8 cellular contexts compared by ENCODE assay signal in genomic region chr14:22545842-22546721, GRCh38. TPM values are rescaled to one million over a fixed set of nuclear protein-coding genes. Genes with fewer than 3 reads are reported as not detected.
A peak's percentile ranks its signal among the peaks of the same experiment; 100 is the strongest.
DNase-seq lines count a peak whose midpoint lies in the region; ATAC-seq and TF ChIP-seq lines count a peak whose summit lies in the region.

No MANE protein-coding gene starts in this region.

- no peaks in the 10 kb centered on the region for H3K36me3 ChIP-seq in adipocyte (ENCODE audit: control insufficient read depth, insufficient read depth, low read length, severe bottlenecking)
- no peaks in the 10 kb centered on the region for H3K36me3 ChIP-seq in thoracic aorta
- no peaks in the 10 kb centered on the region for H3K36me3 ChIP-seq in HAP-1 (replicated peaks)

- H3K4me1 Mint-ChIP-seq in activated CD4-positive, alpha-beta T cell treated with anti-CD3 and anti-CD28 coated beads, Interleukin-2, amount 10 ng/mL, durations not matched to agents 24 days and 14 days = peaks cover 92% of the 10 kb centered on the region

- no peaks in the 10 kb centered on the region for H3K9me3 Mint-ChIP-seq in activated CD4-positive, alpha-beta T cell treated with anti-CD3 and anti-CD28 coated beads, Interleukin-2, amount 10 ng/mL, durations not matched to agents 24 days and 14 days

- H3K4me1 ChIP-seq in adipocyte (ENCODE audit: control insufficient read depth, insufficient read depth, low read length) (peaks cover 12% of the 10 kb centered on the region), thoracic aorta (ENCODE audit: control insufficient read depth in 1 of 2, low read depth in 2 of 2) (peaks cover 0 to 14% of the 10 kb centered on the region in 2 donors), HAP-1 (no peaks in the 10 kb centered on the region)

- H3K27me3 ChIP-seq in adipocyte (replicated peaks; ENCODE audit: control insufficient read depth, insufficient read depth, low read length) (no peaks in the 10 kb centered on the region), thoracic aorta (replicated peaks; ENCODE audit: insufficient read depth) (no peaks in the 10 kb centered on the region), HAP-1 (ENCODE audit: low read depth) (no peaks in the 10 kb centered on the region)

- TF ChIP-seq CTCF in thoracic aorta (IDR thresholded peaks at IDR 0.05) = no peak

- H3K4me3 Mint-ChIP-seq in activated CD4-positive, alpha-beta T cell treated with anti-CD3 and anti-CD28 coated beads, Interleukin-2, amount 10 ng/mL, durations not matched to agents 24 days and 14 days = peak overlapping the region; percentile 84

- H3K4me3 ChIP-seq in adipocyte (ENCODE audit: low read length) (no peak overlapping the region), thoracic aorta (no peak overlapping the region), HAP-1 (no peak overlapping the region)

- no peaks in the 10 kb centered on the region for H3K9me3 ChIP-seq in adipocyte (ENCODE audit: control insufficient read depth, low read length)
- H3K9me3 ChIP-seq in thoracic aorta = no peaks in the 10 kb centered on the region
- no peaks in the 10 kb centered on the region for H3K9me3 ChIP-seq in HAP-1

- peak overlapping the region; percentile 93 for H3K27ac Mint-ChIP-seq in activated CD4-positive, alpha-beta T cell treated with anti-CD3 and anti-CD28 coated beads, Interleukin-2, amount 10 ng/mL, durations not matched to agents 24 days and 14 days

- peaks cover 95% of the 10 kb centered on the region for H3K36me3 Mint-ChIP-seq in activated CD4-positive, alpha-beta T cell treated with anti-CD3 and anti-CD28 coated beads, Interleukin-2, amount 10 ng/mL, durations not matched to agents 24 days and 14 days (ENCODE audit: low read depth)

- peak overlapping the region; percentile 36 to 59 for H3K27ac ChIP-seq in thoracic aorta

- DNase-seq in activated CD4-positive, alpha-beta T cell treated with anti-CD3 and anti-CD28 coated beads, Interleukin-2, amount 10 ng/mL, durations not matched to agents 24 days and 14 days = no peak
- DNase-seq in activated CD4-positive, alpha-beta T cell treated with anti-CD3 and anti-CD28 coated beads, Interleukin-2, amount 50 U/mL, for 4 hours = no peak
- DNase-seq in adipocyte (ENCODE audit: low read depth) = peak; percentile 78
- DNase-seq in islet precursor cell = peak; percentile 80
- no peak for DNase-seq in thoracic aorta (ENCODE audit: low spot score)
- no peak for DNase-seq in NCI-H2171 treated with DMSO at 0.1 percent for 48 hours (lab: John Stamatoyannopoulos, UW)
- DNase-seq in HAP-1 (ENCODE audit: low spot score in 2 of 2) = no peak
- no peak for DNase-seq in NCI-H2196 (lab: John Stamatoyannopoulos, UW; ENCODE audit: unreplicated experiment)

- no peaks in the 10 kb centered on the region for H3K27me3 Mint-ChIP-seq in activated CD4-positive, alpha-beta T cell treated with anti-CD3 and anti-CD28 coated beads, Interleukin-2, amount 10 ng/mL, durations not matched to agents 24 days and 14 days

- in situ Hi-C loops in HAP-1 (cut with MboI; ENCODE audit: low sequenced_read_pairs) = no loop called here

- intact Hi-C loops in activated CD4-positive, alpha-beta T cell treated with anti-CD3 and anti-CD28 coated beads, Interleukin-2, amount 10 ng/mL, durations not matched to agents 24 days and 14 days (cut with micrococcal nuclease) = loop anchor here (1.0 kb wide), 1 partner anchor 9 kb away; no protein-coding TSS in a partner anchor

- no peak for ATAC-seq in thoracic aorta (ENCODE audit: insufficient number of reproducible peaks, low FRiP score, low read depth)

- H3K9ac ChIP-seq in adipocyte (ENCODE audit: low read length) = peak overlapping the region; percentile 52

RNA-seq across cellular contexts. Expression of gene DAD1, which starts 42.9 kb away (rescaled TPM):
- total RNA-seq in activated CD4-positive, alpha-beta T cell treated with anti-CD3 and anti-CD28 coated beads, Interleukin-2, amount 10 ng/mL, durations not matched to agents 24 days and 14 days = 255 and 266 TPM in 2 replicates
- total RNA-seq in thoracic aorta = 100 to 1,000 TPM; 109 to 236 TPM

RNA-seq across cellular contexts. Expression of gene ABHD4, which starts 52.0 kb away (rescaled TPM):
- 9.7 and 10.3 TPM in 2 replicates for total RNA-seq in activated CD4-positive, alpha-beta T cell treated with anti-CD3 and anti-CD28 coated beads, Interleukin-2, amount 10 ng/mL, durations not matched to agents 24 days and 14 days
- total RNA-seq in thoracic aorta = 10 to 100 TPM; 25.3 to 40.1 TPM

Comparison
In these comparisons a context has a peak if more than half of its experiments do, and no peak if none do; other contexts are left out.
1. DNase-seq: peak in adipocyte (single experiment) and islet precursor cell (single experiment); none in activated CD4-positive, alpha-beta T cell treated with anti-CD3 and anti-CD28 coated beads, Interleukin-2, amount 10 ng/mL, durations not matched to agents 24 days and 14 days (single experiment), activated CD4-positive, alpha-beta T cell treated with anti-CD3 and anti-CD28 coated beads, Interleukin-2, amount 50 U/mL, for 4 hours (0 of 2), thoracic aorta (single experiment), NCI-H2171 treated with DMSO at 0.1 percent for 48 hours (single experiment), HAP-1 (0 of 2) and NCI-H2196 (single experiment).